In the genomic region with DNA sequence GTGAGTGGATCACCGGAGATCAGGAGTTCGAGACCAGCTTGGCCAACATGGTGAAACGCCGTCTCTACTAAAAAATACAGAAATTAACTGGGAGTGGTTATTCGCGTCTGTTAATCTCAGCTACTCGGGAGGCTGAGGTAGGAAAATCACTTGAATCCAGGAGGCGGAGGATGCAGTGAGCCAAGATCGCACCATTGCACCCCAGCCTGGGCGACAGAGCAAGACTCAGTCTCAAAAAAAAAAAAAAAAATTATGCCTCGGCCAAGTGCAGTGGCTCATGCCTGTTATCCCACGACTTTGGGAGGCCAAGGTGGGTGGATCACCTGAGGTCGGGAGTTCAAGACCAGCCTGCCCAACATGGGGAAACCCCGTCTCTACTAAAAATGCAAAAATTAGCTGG, we compare ENCODE assay signal across 4 cellular contexts. TPM values are rescaled to one million over a fixed set of nuclear protein-coding genes. Genes with fewer than 3 reads are reported as not detected.
DNase-seq lines count a peak whose midpoint lies in the region.
"Not testable (repeated sequence)": the region's sequence is repeated elsewhere in the genome, so short reads cannot be mapped to it uniquely, and the experiment has no call there.
"Had no signal": no experiment of that assay in that cellular context is flagged by ENCODE, and none has a peak within 500 bp of the region (broad histone marks: within the 10 kb centered on the region; RNA-seq: fewer than 3 reads in every experiment).

No MANE protein-coding gene starts in this region.

- peaks cover 72% of the 10 kb centered on the region for H3K36me3 Mint-ChIP-seq in activated T-cell treated with anti-CD3 and anti-CD28 coated beads, Interleukin-2, amount 50 U/mL, for 24 hours (ENCODE audit: low read depth)

- DNase-seq in activated T-cell treated with anti-CD3 and anti-CD28 coated beads, Interleukin-2, amount 50 U/mL, for 24 hours: not testable (repeated sequence)
- DNase-seq in mesenteric fat pad (ENCODE audit: low spot score): peak; percentile 88
- DNase-seq in posterior vena cava (ENCODE audit: low spot score): peak; percentile 67

- H3K4me3 Mint-ChIP-seq in activated T-cell treated with anti-CD3 and anti-CD28 coated beads, Interleukin-2, amount 50 U/mL, for 24 hours: not testable (repeated sequence)

- intact Hi-C loops in posterior vena cava (cut with DNase I): not testable (repeated sequence)

- peak overlapping the region; percentile 8 for H3K27ac Mint-ChIP-seq in activated T-cell treated with anti-CD3 and anti-CD28 coated beads, Interleukin-2, amount 50 U/mL, for 24 hours

- not testable (repeated sequence) for H3K4me1 Mint-ChIP-seq in activated T-cell treated with anti-CD3 and anti-CD28 coated beads, Interleukin-2, amount 50 U/mL, for 24 hours (ENCODE audit: low read depth)

- not testable (repeated sequence) for H3K9me3 Mint-ChIP-seq in activated T-cell treated with anti-CD3 and anti-CD28 coated beads, Interleukin-2, amount 50 U/mL, for 24 hours

- H3K27me3 Mint-ChIP-seq in activated T-cell treated with anti-CD3 and anti-CD28 coated beads, Interleukin-2, amount 50 U/mL, for 24 hours: not testable (repeated sequence)

RNA-seq across cellular contexts. Expression of a gene that starts 9.7 kb away (rescaled TPM):
- 33.5 TPM for total RNA-seq in mesenteric fat pad
- total RNA-seq in posterior vena cava: 10 to 100 TPM; 26.0 to 28.8 TPM

RNA-seq across cellular contexts. Expression of a gene that starts 49.8 kb away (rescaled TPM):
- total RNA-seq in mesenteric fat pad: not detected
- under 1 TPM in 1 of 2 donors, not detected in 1; 0.28 TPM for total RNA-seq in posterior vena cava
- total RNA-seq: CD4-positive, alpha-beta T cell had no signal
